In the genomic region with DNA sequence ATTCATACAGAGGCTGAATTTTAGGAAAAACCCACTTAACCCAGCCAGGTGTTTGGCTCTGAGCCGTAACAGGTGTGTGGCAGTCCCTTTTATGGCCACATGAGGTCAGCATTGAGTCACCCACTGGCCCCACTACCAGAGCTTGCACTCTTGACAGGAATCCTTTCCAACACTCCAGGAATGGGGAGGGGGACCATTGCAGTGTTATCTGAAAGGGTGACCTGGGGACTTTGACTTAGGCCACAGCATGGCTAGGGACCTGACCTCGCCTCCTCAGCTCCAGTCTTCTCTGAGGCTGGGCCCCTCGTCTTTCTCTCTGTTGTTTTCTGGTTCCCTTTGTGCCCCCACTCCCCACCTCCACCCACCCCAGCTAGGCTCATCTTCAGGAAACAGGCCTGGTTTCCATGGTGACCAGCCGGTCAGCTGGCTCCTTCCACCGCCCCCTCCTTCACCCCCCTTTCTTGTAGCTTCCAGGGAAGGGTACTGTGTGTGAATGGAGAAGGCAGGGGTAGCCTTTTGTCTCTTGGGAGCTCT, we compare ENCODE assay signal across 8 cellular contexts. TPM values are rescaled to one million over a fixed set of nuclear protein-coding genes. Genes with fewer than 3 reads are reported as not detected.
DNase-seq lines count a peak whose midpoint lies in the region; ATAC-seq and TF ChIP-seq lines count a peak whose summit lies in the region.

No MANE protein-coding gene starts in this region.

- no peak overlapping the region for H3K4me3 ChIP-seq in upper lobe of left lung
- H3K4me3 ChIP-seq in lower leg skin (ENCODE audit: low read depth, poor library complexity, severe bottlenecking), result no peak overlapping the region

- 24 to 26% methylated on average over 5 of the region's 5 CpGs for WGBS in upper lobe of left lung, 2 donors
- WGBS in lower leg skin, 2 donors, result 36 to 41% methylated on average over 5 of the region's 5 CpGs

- no peaks in the 10 kb centered on the region for H3K9me3 ChIP-seq in upper lobe of left lung

- TF ChIP-seq CTCF in VCaP (conservative IDR thresholded peaks at IDR 0.05) (peak; percentile 99), upper lobe of left lung (IDR thresholded peaks at IDR 0.05) (peak; percentile 65 to 92 (median 82)), lower leg skin (IDR thresholded peaks at IDR 0.05) (peak in 1 of 3 donors; percentile 48)

- peak in 3 of 4 experiments; percentile 29 to 38 (median 37) for DNase-seq in activated CD4-positive, CD25-positive, alpha-beta regulatory T cell (lab: John Stamatoyannopoulos, UW)
- DNase-seq in NCI-H146 (lab: John Stamatoyannopoulos, UW) (peak; percentile 81), dermis blood vessel endothelial cell (peak; percentile 78), midbrain (lab: John Stamatoyannopoulos, UW) (peak; percentile 66), upper lobe of left lung (peak in 1 of 2 donors; percentile 68), lower leg skin (ENCODE audit: low spot score in 2 of 2) (no peak)

- intact Hi-C loops in lower leg skin (cut with DNase I; ENCODE audit: low total_unique reads), result no loop called here

- TF ChIP-seq EP300 in upper lobe of left lung (IDR thresholded peaks at IDR 0.05), result no peak

- no peak for TF ChIP-seq POLR2A in upper lobe of left lung (IDR thresholded peaks at IDR 0.05)
- TF ChIP-seq POLR2A in lower leg skin (IDR thresholded peaks at IDR 0.05), result no peak

- H3K27ac ChIP-seq in VCaP, result no peak overlapping the region
- H3K27ac ChIP-seq in upper lobe of left lung, result no peak overlapping the region

- H3K27me3 ChIP-seq in upper lobe of left lung, result peaks cover 0 to 30% (median 15%) of the 10 kb centered on the region in 4 donors

- no peak for ATAC-seq in activated CD4-positive, CD25-positive, alpha-beta regulatory T cell treated with anti-CD3 and anti-CD28 coated beads, Interleukin-2, amount 50 U/mL, for 24 hours
- peak in 1 of 2 donors; percentile 30 for ATAC-seq in upper lobe of left lung (ENCODE audit: low FRiP score in 2 of 2)

- H3K36me3 ChIP-seq in upper lobe of left lung, result no peaks in the 10 kb centered on the region

- H3K4me1 ChIP-seq in upper lobe of left lung, result peaks cover 24 to 33% (median 29%) of the 10 kb centered on the region in 4 donors

RNA-seq across cellular contexts. Expression of a gene that starts 2.1 kb away (rescaled TPM):
- total RNA-seq in dermis blood vessel endothelial cell (not detected in 2 replicates), upper lobe of left lung (not detected), lower leg skin (under 1 TPM in 2 of 4 donors, not detected in 2; 0.10 to 0.42 TPM)

RNA-seq across cellular contexts. Expression of a gene that starts 2.8 kb away (rescaled TPM):
- total RNA-seq in dermis blood vessel endothelial cell (13.4 and 41.7 TPM in 2 replicates), upper lobe of left lung (10 to 100 TPM in 5 of 6 donors, 1 to 10 TPM in 1; 7.8 to 27.0 (median 13.6) TPM), lower leg skin (10 to 100 TPM; 10.8 to 21.1 (median 17.3) TPM)

RNA-seq across cellular contexts. Expression of a gene that starts 10.8 kb away (rescaled TPM):
- total RNA-seq in dermis blood vessel endothelial cell, result 43.1 and 52.7 TPM in 2 replicates
- total RNA-seq in upper lobe of left lung, result 10 to 100 TPM; 14.6 to 44.8 (median 29.8) TPM
- total RNA-seq in lower leg skin, result 10 to 100 TPM; 18.0 to 40.6 (median 32.6) TPM

RNA-seq across cellular contexts. Expression of a gene that starts 21.3 kb away (rescaled TPM):
- total RNA-seq in dermis blood vessel endothelial cell, result 558 and 784 TPM in 2 replicates
- 100 to 1,000 TPM; 175 to 656 (median 471) TPM for total RNA-seq in upper lobe of left lung
- 100 to 1,000 TPM; 505 to 604 (median 551) TPM for total RNA-seq in lower leg skin

RNA-seq across cellular contexts. Expression of a gene that starts 44.8 kb away (rescaled TPM):
- total RNA-seq in dermis blood vessel endothelial cell (41.7 and 64.8 TPM in 2 replicates), upper lobe of left lung (10 to 100 TPM; 38.3 to 93.2 (median 45.8) TPM), lower leg skin (10 to 100 TPM; 54.6 to 86.4 (median 82.5) TPM)

Comparison
In these comparisons a context has a peak if more than half of its experiments do, and no peak if none do; other contexts are left out.
1. DNase-seq: peak in activated CD4-positive, CD25-positive, alpha-beta regulatory T cell (3 of 4), NCI-H146 (single experiment), dermis blood vessel endothelial cell (single experiment) and midbrain (single experiment); none in lower leg skin (0 of 2).